In the genomic region with DNA sequence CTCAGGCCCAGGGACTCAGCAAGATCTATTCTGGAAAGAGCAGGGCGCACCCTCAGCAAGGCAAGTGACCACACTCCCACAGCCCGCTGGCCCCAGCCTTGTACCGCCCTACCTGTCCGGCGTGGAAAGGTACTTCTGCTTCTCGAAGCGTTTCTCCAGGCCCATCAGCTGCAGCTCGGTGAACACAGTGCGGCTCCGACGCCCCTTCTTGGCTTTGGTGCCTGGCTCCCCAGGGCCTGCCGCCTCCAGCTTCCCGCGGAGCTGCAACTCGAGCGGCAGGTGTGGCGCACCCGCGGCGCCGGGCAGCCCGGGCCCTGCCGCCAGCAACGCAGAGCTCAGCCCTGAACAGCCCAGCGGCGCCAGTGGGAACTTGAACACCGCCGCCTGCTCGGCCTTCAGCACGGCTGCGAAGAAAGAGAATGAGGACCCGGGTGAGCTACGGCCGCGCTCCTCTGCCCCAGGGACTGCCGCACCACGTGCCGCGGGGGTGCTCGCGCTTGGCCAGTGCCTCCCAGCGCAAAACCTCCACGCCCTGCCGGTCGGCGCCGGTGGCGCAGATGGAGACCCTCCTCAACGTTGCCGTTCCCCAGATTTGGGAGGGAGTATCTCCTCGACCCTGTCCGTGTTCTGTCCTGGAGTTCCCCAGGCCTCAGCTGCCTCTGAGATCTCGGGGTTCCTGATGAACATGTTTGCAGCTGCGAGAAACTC, we compare ENCODE assay signal across 11 cellular contexts. TPM values are rescaled to one million over a fixed set of nuclear protein-coding genes. Genes with fewer than 3 reads are reported as not detected.
DNase-seq lines count a peak whose midpoint lies in the region; ATAC-seq and TF ChIP-seq lines count a peak whose summit lies in the region.
"Had no signal": no experiment of that assay in that cellular context is flagged by ENCODE, and none has a peak within 500 bp of the region (broad histone marks: within the 10 kb centered on the region; RNA-seq: fewer than 3 reads in every experiment).

No MANE protein-coding gene starts in this region.

- H3K9ac ChIP-seq in NT2/D1 (ENCODE audit: insufficient read length, low read depth) (peak overlapping the region; percentile 0), MM.1S (ENCODE audit: low read length) (no peak overlapping the region)

- no peak overlapping the region for H2AFZ ChIP-seq in MM.1S (ENCODE audit: low read length)

- WGBS in esophagus muscularis mucosa = 9% methylated on average over 4 of the region's 54 CpGs

- H3K4me3 ChIP-seq in NT2/D1 (ENCODE audit: insufficient read length, low read depth) = no peak overlapping the region
- peak overlapping the region in 3 of 4 donors; percentile 0 to 25 (median 21) for H3K4me3 ChIP-seq in esophagus muscularis mucosa
- no peak overlapping the region for H3K4me3 ChIP-seq in MM.1S (ENCODE audit: low read length)
- H3K4me3 ChIP-seq: cardiac muscle cell had no signal

- H3K9me3 ChIP-seq in NT2/D1 (ENCODE audit: insufficient read depth, low read length) = no peaks in the 10 kb centered on the region
- peaks cover 0 to 9% (median 0%) of the 10 kb centered on the region in 4 donors for H3K9me3 ChIP-seq in esophagus muscularis mucosa
- H3K9me3 ChIP-seq in MM.1S (replicated peaks; ENCODE audit: insufficient read depth, low read length) = no peaks in the 10 kb centered on the region
- H3K9me3 ChIP-seq: Peyer's patch had no signal

- H4K20me1 ChIP-seq in MM.1S (ENCODE audit: insufficient read depth, low read length) = no peaks in the 10 kb centered on the region

- no peak overlapping the region for H3K27ac ChIP-seq in esophagus muscularis mucosa (replicated peaks in 1 of 4)
- H3K27ac ChIP-seq in MM.1S (ENCODE audit: low read length) = no peak overlapping the region
- H3K27ac ChIP-seq: cardiac muscle cell, Peyer's patch had no signal

- peaks cover 38% of the 10 kb centered on the region for H3K4me1 ChIP-seq in NT2/D1 (ENCODE audit: insufficient read depth, insufficient read length)
- peaks cover 46 to 74% (median 71%) of the 10 kb centered on the region in 4 donors for H3K4me1 ChIP-seq in esophagus muscularis mucosa
- peaks cover 5% of the 10 kb centered on the region; the same call in 1 of the 2 replicates for H3K4me1 ChIP-seq in MM.1S (ENCODE audit: low read length)

- TF ChIP-seq CTCF in esophagus muscularis mucosa (IDR thresholded peaks at IDR 0.05) = no peak
- TF ChIP-seq CTCF in MM.1S (IDR thresholded peaks at IDR 0.05; ENCODE audit: low read length) = no peak

- DNase-seq in activated CD4-positive, alpha-beta T cell treated with anti-CD3 and anti-CD28 coated beads for 48 hours = peak; percentile 42
- no peak for DNase-seq in activated CD4-positive, alpha-beta T cell treated with anti-CD3 and anti-CD28 coated beads, Interleukin-2, amount 50 U/mL, for 48 hours
- DNase-seq in NT2/D1 (ENCODE audit: low read depth, low spot score) (no peak), esophagus muscularis mucosa (ENCODE audit: extremely low spot score) (no peak), retina (peak; percentile 73), MM.1S (no peak)
- DNase-seq: activated CD4-positive, CD25-positive, alpha-beta regulatory T cell; Peyer's patch had no signal

- no peak for TF ChIP-seq EP300 in esophagus muscularis mucosa (IDR thresholded peaks at IDR 0.05)

- no peaks in the 10 kb centered on the region for H3K9me2 ChIP-seq in MM.1S (replicated peaks; ENCODE audit: insufficient read depth, low read length)

- H3K4me2 ChIP-seq in MM.1S (ENCODE audit: low read depth, low read length) = no peak overlapping the region; the same call in 1 of the 2 replicates

- peaks cover 69% of the 10 kb centered on the region for H3K27me3 ChIP-seq in NT2/D1 (ENCODE audit: insufficient read depth, insufficient read length)
- peaks cover 34 to 98% (median 92%) of the 10 kb centered on the region in 4 donors for H3K27me3 ChIP-seq in esophagus muscularis mucosa
- H3K27me3 ChIP-seq in MM.1S (replicated peaks; ENCODE audit: insufficient read depth, low read length) = peaks cover 90% of the 10 kb centered on the region

- intact Hi-C loops in esophagus muscularis mucosa (cut with DNase I) = no loop called here

- peaks cover 28% of the 10 kb centered on the region for H3K36me3 ChIP-seq in NT2/D1 (ENCODE audit: insufficient read depth, insufficient read length, low read length)
- no peaks in the 10 kb centered on the region for H3K36me3 ChIP-seq in esophagus muscularis mucosa
- no peaks in the 10 kb centered on the region for H3K36me3 ChIP-seq in MM.1S (replicated peaks; ENCODE audit: insufficient read depth, low read length)
- H3K36me3 ChIP-seq: cardiac muscle cell, Peyer's patch had no signal

- ATAC-seq in GM18861 (IDR thresholded peaks at IDR 0.05; ENCODE audit: unreplicated experiment) = no peak
- no peak for ATAC-seq in HG02885 (IDR thresholded peaks at IDR 0.05; ENCODE audit: poor library complexity, unreplicated experiment)

- TF ChIP-seq POLR2A in esophagus muscularis mucosa (IDR thresholded peaks at IDR 0.05; ENCODE audit: low read depth) = no peak

- no peaks in the 10 kb centered on the region for H3K79me2 ChIP-seq in MM.1S (ENCODE audit: low read length)

- H3F3A ChIP-seq in MM.1S (ENCODE audit: insufficient read depth, low read length) = no peaks in the 10 kb centered on the region

RNA-seq across cellular contexts. Expression of gene BARX1, which starts 2.2 kb away (rescaled TPM):
- under 1 TPM in 1 of 4 donors, not detected in 3; 0.42 TPM for total RNA-seq in esophagus muscularis mucosa
- total RNA-seq: Peyer's patch had no signal

Comparison
In these comparisons a context has a peak if more than half of its experiments do, and no peak if none do; other contexts are left out.
1. DNase-seq: peak in activated CD4-positive, alpha-beta T cell treated with anti-CD3 and anti-CD28 coated beads for 48 hours (single experiment) and retina (single experiment); none in activated CD4-positive, alpha-beta T cell treated with anti-CD3 and anti-CD28 coated beads, Interleukin-2, amount 50 U/mL, for 48 hours (0 of 2), NT2/D1 (single experiment), esophagus muscularis mucosa (single experiment) and MM.1S (single experiment).
2. H3K4me3 ChIP-seq: peak in esophagus muscularis mucosa (3 of 4); none in NT2/D1 (single experiment) and MM.1S (single experiment).